In the genomic region with DNA sequence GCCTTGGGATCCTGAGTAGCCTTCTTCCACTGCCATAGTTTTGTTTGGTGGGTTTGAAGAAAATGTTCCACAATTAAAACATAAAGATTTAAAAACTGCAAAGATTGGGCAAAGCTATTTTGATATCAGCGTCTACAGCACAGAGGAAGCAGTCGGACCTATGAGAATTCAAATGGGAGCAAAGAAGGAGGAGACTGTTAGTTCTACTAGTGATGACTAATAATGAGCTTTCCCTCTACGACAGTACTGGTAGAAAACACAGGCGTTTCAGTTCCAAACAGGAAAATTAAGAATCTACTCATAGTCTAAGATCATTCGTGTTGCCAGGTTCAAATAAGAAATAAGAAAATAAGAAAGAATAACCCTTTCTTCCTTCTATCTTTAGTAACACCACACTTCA, we compare ENCODE assay signal across 10 cellular contexts.
DNase-seq lines count a peak whose midpoint lies in the region; ATAC-seq and TF ChIP-seq lines count a peak whose summit lies in the region.
"Had no signal": no experiment of that assay in that cellular context is flagged by ENCODE, and none has a peak within 500 bp of the region (broad histone marks: within the 10 kb centered on the region; RNA-seq: fewer than 3 reads in every experiment).

No MANE protein-coding gene starts in this region.

- no peak for TF ChIP-seq RAD21 in IMR-90 (IDR thresholded peaks at IDR 0.05; ENCODE audit: low read length)

- no peak overlapping the region for H3K56ac ChIP-seq in IMR-90 (ENCODE audit: extremely low read depth, insufficient read depth, low read length)

- H3K9me3 ChIP-seq in IMR-90 (ENCODE audit: control insufficient read depth, insufficient read depth, low read length), result no peaks in the 10 kb centered on the region
- H3K9me3 ChIP-seq: transverse colon had no signal

- H2BK20ac ChIP-seq in IMR-90 (ENCODE audit: low read depth, low read length), result 0 out of 2 replicates have a peak overlapping the region, but pooled peaks have one; percentile 2

- no peak overlapping the region for H3K9ac ChIP-seq in IMR-90 (ENCODE audit: low read depth, low read length)

- peaks cover 17% of the 10 kb centered on the region for H3K9me1 ChIP-seq in IMR-90 (ENCODE audit: insufficient read depth, low read length)

- H4K20me1 ChIP-seq in IMR-90 (ENCODE audit: insufficient read depth, low read length), result no peaks in the 10 kb centered on the region

- H3K14ac ChIP-seq in IMR-90 (replicated peaks; ENCODE audit: low read depth, low read length), result no peak overlapping the region

- no CpG with 5 or more reads among the region's 5 CpGs for WGBS in IMR-90 (ENCODE audit: extremely low coverage in 2 of 2, insufficient read length in 1 of 2), 2 experiments

- TF ChIP-seq POLR2A in IMR-90 (IDR thresholded peaks at IDR 0.05; ENCODE audit: low read depth, low read length), result no peak

- CTCF ChIA-PET in IMR-90 (lab: Yijun Ruan, JAX), result interaction anchor here (1.4 kb wide), 1 partner anchor 10 kb away, joined by 6 read pairs; no protein-coding TSS in a partner anchor

- peak overlapping the region; percentile 12; the same call in 1 of the 3 replicates for H2BK15ac ChIP-seq in IMR-90 (ENCODE audit: low read depth, low read length)

- peak overlapping the region; percentile 58; the same call in 1 of the 2 replicates for H3K4ac ChIP-seq in IMR-90 (ENCODE audit: low read depth, low read length)

- H2BK120ac ChIP-seq in IMR-90 (ENCODE audit: low read depth, low read length), result peak overlapping the region; percentile 61; the same call in 1 of the 2 replicates

- intact Hi-C loops in IMR-90 (cut with micrococcal nuclease), result no loop called here

- TF ChIP-seq CTCF in IMR-90 (conservative IDR thresholded peaks at IDR 0.05; ENCODE audit: low read depth, low read length), result no peak

- POLR2A ChIA-PET in IMR-90 (lab: Charles Lee; ENCODE audit: unreplicated experiment), result no interaction called here

- peaks cover 24% of the 10 kb centered on the region for H3K4me1 ChIP-seq in IMR-90 (ENCODE audit: control insufficient read depth, insufficient read depth, low read length)
- H3K4me1 ChIP-seq: transverse colon had no signal

- H3K4me2 ChIP-seq in IMR-90 (ENCODE audit: low read depth, low read length), result peak overlapping the region; percentile 34; the same call in 1 of the 2 replicates

- BruUV-seq in IMR-90 (replicated peaks; lab: Mats Ljungman, UMichigan), result no TSS peak

- in situ Hi-C loops in IMR-90 (cut with MboI; ENCODE audit: low sequenced_read_pairs), result no loop called here

- H4K91ac ChIP-seq in IMR-90 (ENCODE audit: insufficient read depth, low read depth, low read length), result 0 out of 2 replicates have a peak overlapping the region, but pooled peaks have one; percentile 2

- H2AFZ ChIP-seq in IMR-90 (replicated peaks; ENCODE audit: low read length, poor library complexity), result peak overlapping the region; percentile 3

- no peak overlapping the region for H4K5ac ChIP-seq in IMR-90 (ENCODE audit: low read depth, low read length)

- DNase-seq in ELR (ENCODE audit: low read depth), result peak; percentile 27
- peak; percentile 69 for DNase-seq in IMR-90
- DNase-seq in HuH-7 (ENCODE audit: low spot score), result no peak
- DNase-seq in NOMO-1 (lab: John Stamatoyannopoulos, UW; ENCODE audit: unreplicated experiment in 2 of 2), result no peak
- DNase-seq in stimulated activated CD8-positive, alpha-beta memory T cell treated with anti-CD3 and anti-CD28 coated beads, Interleukin-4, amount 100 ng/mL, for 48 hours, result no peak
- DNase-seq: T-helper 9 cell, transverse colon had no signal

- H4K8ac ChIP-seq in IMR-90 (ENCODE audit: low read depth in 2 of 2, low read length in 2 of 2), result peak overlapping the region in 1 of 2 experiments; percentile 32; a peak in 1 of 4 replicates

- H3K36me3 ChIP-seq in IMR-90 (ENCODE audit: control insufficient read depth, insufficient read depth, low read length), result no peaks in the 10 kb centered on the region

- no peaks in the 10 kb centered on the region for H3K27me3 ChIP-seq in IMR-90 (ENCODE audit: control insufficient read depth, insufficient read depth, low read length)
- H3K27me3 ChIP-seq: transverse colon had no signal

- peak overlapping the region; percentile 2; the same call in 1 of the 2 replicates for H2AK5ac ChIP-seq in IMR-90 (ENCODE audit: low read depth, low read length)

- dilution Hi-C loops in IMR-90 (cut with HindIII; ENCODE audit: low sequenced_read_pairs, unreplicated experiment), result no loop called here

- no peak overlapping the region for H3K4me3 ChIP-seq in IMR-90 (ENCODE audit: insufficient read depth, low read depth, low read length)
- H3K4me3 ChIP-seq: transverse colon had no signal

- H2BK5ac ChIP-seq in IMR-90 (ENCODE audit: low read depth, low read length, poor library complexity, severe bottlenecking), result no peak overlapping the region

- no peak overlapping the region for H3K23ac ChIP-seq in IMR-90 (ENCODE audit: low read depth, low read length)

- H3K27ac ChIP-seq in IMR-90 (ENCODE audit: insufficient read depth, low read length), result no peak overlapping the region
- H3K27ac ChIP-seq: transverse colon had no signal

- H3K79me1 ChIP-seq in IMR-90 (ENCODE audit: low read depth in 1 of 2, low read length in 2 of 2), result no peaks in the 10 kb centered on the region

- peak overlapping the region; percentile 35; the same call in 1 of the 2 replicates for H3K18ac ChIP-seq in IMR-90 (ENCODE audit: low read depth, low read length)

- no peak overlapping the region for H2AK9ac ChIP-seq in IMR-90 (replicated peaks; ENCODE audit: low read depth, low read length, poor library complexity)

- ATAC-seq in GM18909 (IDR thresholded peaks at IDR 0.05; ENCODE audit: poor library complexity, unreplicated experiment) (peak; percentile 92), HG02763 (IDR thresholded peaks at IDR 0.05; ENCODE audit: unreplicated experiment) (peak; percentile 74), IMR-90 (ENCODE audit: low read depth) (peak; percentile 70), esophagus mucosa (no peak)

TF ChIP-seq in IMR-90, 13 proteins besides CTCF, POLR2A, EP300 and RAD21:
- TF ChIP-seq RFX5 (IDR thresholded peaks at IDR 0.05; ENCODE audit: low read depth, low read length), result no peak
- no peak for TF ChIP-seq BHLHE40 (IDR thresholded peaks at IDR 0.05; ENCODE audit: low read depth, low read length)
- TF ChIP-seq MAZ (IDR thresholded peaks at IDR 0.05; ENCODE audit: borderline replicate concordance, low read depth, low read length), result no peak
- TF ChIP-seq FOS (IDR thresholded peaks at IDR 0.05; ENCODE audit: low read depth, low read length), result no peak
- no peak for TF ChIP-seq CEBPB (IDR thresholded peaks at IDR 0.05; ENCODE audit: low read depth, low read length)
- no peak for TF ChIP-seq CHD1 (IDR thresholded peaks at IDR 0.05; ENCODE audit: low read depth, low read length)
- TF ChIP-seq SMC3 (IDR thresholded peaks at IDR 0.05; ENCODE audit: low read depth, low read length), result no peak
- TF ChIP-seq RCOR1 (IDR thresholded peaks at IDR 0.05; ENCODE audit: insufficient replicate concordance, low read length), result no peak
- no peak for TF ChIP-seq USF2 (IDR thresholded peaks at IDR 0.05; ENCODE audit: low read depth, low read length)
- TF ChIP-seq, protein P1, sequence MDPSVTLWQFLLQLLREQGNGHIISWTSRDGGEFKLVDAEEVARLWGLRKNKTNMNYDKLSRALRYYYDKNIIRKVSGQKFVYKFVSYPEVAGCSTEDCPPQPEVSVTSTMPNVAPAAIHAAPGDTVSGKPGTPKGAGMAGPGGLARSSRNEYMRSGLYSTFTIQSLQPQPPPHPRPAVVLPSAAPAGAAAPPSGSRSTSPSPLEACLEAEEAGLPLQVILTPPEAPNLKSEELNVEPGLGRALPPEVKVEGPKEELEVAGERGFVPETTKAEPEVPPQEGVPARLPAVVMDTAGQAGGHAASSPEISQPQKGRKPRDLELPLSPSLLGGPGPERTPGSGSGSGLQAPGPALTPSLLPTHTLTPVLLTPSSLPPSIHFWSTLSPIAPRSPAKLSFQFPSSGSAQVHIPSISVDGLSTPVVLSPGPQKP (IDR thresholded peaks at IDR 0.05; ENCODE audit: borderline replicate concordance, low read depth, low read length), result no peak
- TF ChIP-seq MAFK (IDR thresholded peaks at IDR 0.05; ENCODE audit: low read depth, low read length), result no peak
- TF ChIP-seq MXI1 (IDR thresholded peaks at IDR 0.05; ENCODE audit: borderline replicate concordance, low read depth, low read length), result no peak

Comparison
In these comparisons a context has a peak if more than half of its experiments do, and no peak if none do; other contexts are left out.
1. DNase-seq: peak in ELR (single experiment) and IMR-90 (single experiment); none in HuH-7 (single experiment), NOMO-1 (0 of 2) and stimulated activated CD8-positive, alpha-beta memory T cell treated with anti-CD3 and anti-CD28 coated beads, Interleukin-4, amount 100 ng/mL, for 48 hours (single experiment).